In the genomic region with DNA sequence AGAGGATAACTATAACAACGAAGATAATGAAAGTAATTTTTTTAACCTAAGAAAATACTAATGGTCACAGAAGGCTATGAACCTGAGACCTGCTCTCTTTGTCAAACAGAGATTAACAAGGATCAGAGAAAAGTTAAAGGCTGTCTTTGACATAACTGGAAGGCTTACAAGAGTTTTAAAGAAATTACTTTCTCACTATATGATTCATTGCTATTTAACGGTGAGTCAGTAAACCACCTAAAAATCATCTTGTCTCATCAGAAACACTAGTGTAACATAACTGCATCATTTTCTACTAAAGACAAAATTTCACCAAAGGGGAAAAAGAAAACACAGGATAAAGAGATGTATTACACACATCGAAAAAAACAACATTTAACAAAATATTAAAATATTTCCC, we compare ENCODE assay signal across 20 cellular contexts. TPM values are rescaled to one million over a fixed set of nuclear protein-coding genes. Genes with fewer than 3 reads are reported as not detected.
DNase-seq lines count a peak whose midpoint lies in the region; ATAC-seq and TF ChIP-seq lines count a peak whose summit lies in the region.
"Had no signal": no experiment of that assay in that cellular context is flagged by ENCODE, and none has a peak within 500 bp of the region (broad histone marks: within the 10 kb centered on the region; RNA-seq: fewer than 3 reads in every experiment).

No MANE protein-coding gene starts in this region.

- H3K27me3 ChIP-seq in gastrocnemius medialis: no peaks in the 10 kb centered on the region
- H3K27me3 ChIP-seq: neutrophil, uterus had no signal

- no peak for TF ChIP-seq CTCF in astrocyte of the spinal cord (IDR thresholded peaks at IDR 0.05; ENCODE audit: low read depth, low read length)
- no peak for TF ChIP-seq CTCF in gastrocnemius medialis (IDR thresholded peaks at IDR 0.05 in 4 of 5, conservative IDR thresholded peaks at IDR 0.05 in 1 of 5)

- no peaks in the 10 kb centered on the region for H3K27me3 Mint-ChIP-seq in activated T-cell treated with anti-CD3 and anti-CD28 coated beads, Interleukin-2, amount 50 U/mL, for 4 hours (ENCODE audit: low read depth)

- peaks cover 0 to 10% of the 10 kb centered on the region in 2 donors for H3K36me3 ChIP-seq in gastrocnemius medialis
- H3K36me3 ChIP-seq: uterus, WERI-Rb-1 had no signal

- H3K9me3 Mint-ChIP-seq in activated T-cell treated with anti-CD3 and anti-CD28 coated beads, Interleukin-2, amount 50 U/mL, for 4 hours: no peaks in the 10 kb centered on the region
- H3K9me3 Mint-ChIP-seq: CD14-positive monocyte had no signal

- ATAC-seq in activated T-cell treated with anti-CD3 and anti-CD28 coated beads, Interleukin-2, amount 50 U/mL, for 4 hours: peak; percentile 78 to 82
- ATAC-seq in HG03159 (IDR thresholded peaks at IDR 0.05; ENCODE audit: unreplicated experiment) (no peak), gastrocnemius medialis (no peak)
- ATAC-seq: left cardiac atrium, mucosa of descending colon had no signal

- H3K4me1 Mint-ChIP-seq in activated T-cell treated with anti-CD3 and anti-CD28 coated beads, Interleukin-2, amount 50 U/mL, for 4 hours (ENCODE audit: low read depth): peaks cover 11% of the 10 kb centered on the region
- H3K4me1 Mint-ChIP-seq: CD14-positive monocyte had no signal

- no peak overlapping the region for H3K4me3 ChIP-seq in astrocyte of the spinal cord (ENCODE audit: low read depth, low read length)
- no peak overlapping the region for H3K4me3 ChIP-seq in skeletal muscle cell (ENCODE audit: low read depth, low read length)
- no peak overlapping the region for H3K4me3 ChIP-seq in gastrocnemius medialis
- H3K4me3 ChIP-seq: mucosa of descending colon, uterus had no signal

- no peaks in the 10 kb centered on the region for H3K4me1 ChIP-seq in gastrocnemius medialis
- H3K4me1 ChIP-seq: uterus had no signal

- intact Hi-C loops in gastrocnemius medialis (cut with DNase I; ENCODE audit: low total_unique reads): no loop called here

- no peak for TF ChIP-seq POLR2A in gastrocnemius medialis (IDR thresholded peaks at IDR 0.05)

- H3K27ac ChIP-seq in gastrocnemius medialis: no peak overlapping the region
- H3K27ac ChIP-seq: neutrophil, uterus, WERI-Rb-1 had no signal

- no peak overlapping the region for H3K4me3 Mint-ChIP-seq in activated T-cell treated with anti-CD3 and anti-CD28 coated beads, Interleukin-2, amount 50 U/mL, for 4 hours
- H3K4me3 Mint-ChIP-seq: CD14-positive monocyte had no signal

- H3K36me3 Mint-ChIP-seq in activated T-cell treated with anti-CD3 and anti-CD28 coated beads, Interleukin-2, amount 50 U/mL, for 4 hours (ENCODE audit: insufficient read depth): peaks cover 17% of the 10 kb centered on the region

- in situ Hi-C loops in astrocyte of the spinal cord (cut with HindIII; ENCODE audit: low sequenced_read_pairs) (no loop called here), gastrocnemius medialis (cut with MboI; ENCODE audit: low sequenced_read_pairs in 4 of 4) (loop anchor here in 1 of 4 donors (25.0 kb wide), 1 partner anchor 98 kb away; no protein-coding TSS in a partner anchor)

- no peak for DNase-seq in activated T-cell treated with anti-CD3 and anti-CD28 coated beads, Interleukin-2, amount 50 U/mL, for 4 hours
- DNase-seq in activated T-cell treated with anti-CD3 and anti-CD28 coated beads for 4 hours (no peak), RKO (ENCODE audit: low spot score) (peak; percentile 56), astrocyte of the spinal cord (ENCODE audit: low read depth, low spot score) (peak; percentile 19), skeletal muscle cell (ENCODE audit: low read depth) (peak; percentile 4), DMS79 (lab: John Stamatoyannopoulos, UW) (no peak), gastrocnemius medialis (no peak)
- DNase-seq: amniotic stem cell; DMS153; effector CD8-positive, alpha-beta T cell; hippocampal formation; left cardiac atrium; mucosa of descending colon; NCI-H1930; Right ventricle myocardium superior; uterus; WERI-Rb-1 had no signal

- no peaks in the 10 kb centered on the region for H3K9me3 ChIP-seq in gastrocnemius medialis
- H3K9me3 ChIP-seq: mucosa of descending colon, neutrophil, uterus had no signal

RNA-seq across cellular contexts. Expression of a gene that starts 19.3 kb away (rescaled TPM):
- not detected for total RNA-seq in activated T-cell treated with anti-CD3 and anti-CD28 coated beads, Interleukin-2, amount 50 U/mL, for 4 hours
- not detected for total RNA-seq in gastrocnemius medialis
- total RNA-seq: left cardiac atrium, mucosa of descending colon, Right ventricle myocardium superior, uterus had no signal

Comparison
In these comparisons a context has a peak if more than half of its experiments do, and no peak if none do; other contexts are left out.
1. ATAC-seq: peak in activated T-cell treated with anti-CD3 and anti-CD28 coated beads, Interleukin-2, amount 50 U/mL, for 4 hours (2 of 2); none in HG03159 (single experiment) and gastrocnemius medialis (0 of 2).
2. DNase-seq: peak in RKO (single experiment), astrocyte of the spinal cord (single experiment) and skeletal muscle cell (single experiment); none in activated T-cell treated with anti-CD3 and anti-CD28 coated beads, Interleukin-2, amount 50 U/mL, for 4 hours (single experiment), activated T-cell treated with anti-CD3 and anti-CD28 coated beads for 4 hours (single experiment), DMS79 (single experiment) and gastrocnemius medialis (0 of 2).